18 cellular contexts compared by ENCODE assay signal in the genomic region with DNA sequence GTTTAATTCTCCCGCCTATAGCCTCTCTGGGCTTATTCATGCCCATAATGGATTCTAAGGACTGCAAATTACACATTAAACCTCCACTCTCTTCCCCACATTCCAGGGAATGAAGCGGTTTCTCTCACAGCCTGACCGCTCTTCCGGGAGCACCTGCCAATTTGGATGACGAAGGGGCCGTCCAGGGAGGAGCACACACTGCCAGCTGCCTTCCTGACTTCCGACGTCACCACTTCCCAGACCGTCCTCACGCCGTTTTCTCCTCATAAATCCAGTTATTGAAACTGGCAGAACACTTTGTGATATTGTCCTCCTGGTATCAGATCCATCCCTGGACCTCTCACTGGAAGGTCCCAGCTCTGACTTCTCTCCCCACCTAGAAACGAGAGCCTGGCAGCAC.
A peak's percentile ranks its signal among the peaks of the same experiment; 100 is the strongest.
DNase-seq lines count a peak whose midpoint lies in the region; ATAC-seq, FAIRE-seq and TF ChIP-seq lines count a peak whose summit lies in the region.
"Had no signal": no experiment of that assay in that cellular context is flagged by ENCODE, and none has a peak within 500 bp of the region (broad histone marks: within the 10 kb centered on the region; RNA-seq: fewer than 3 reads in every experiment).

No MANE protein-coding gene starts in this region.

- no peak for FAIRE-seq in HepG2 (lab: Jason Lieb, UNC)
- FAIRE-seq: A549, G401.6 had no signal

- WGBS in HepG2 (ENCODE audit: low lambda C conversion rate) = 69% methylated on average over 12 of the region's 12 CpGs
- WGBS in right lobe of liver (ENCODE audit: insufficient coverage, low coverage, low lambda C conversion rate, missing lambda C conversion rate) = 80% methylated on average over 11 of the region's 12 CpGs
- 44 to 49% methylated on average over 12 of the region's 12 CpGs for WGBS in aorta, 2 donors

- H3K27ac ChIP-seq in HepG2 (ENCODE audit: extremely low read length, insufficient read depth, low read length) (no peak overlapping the region), right lobe of liver (no peak overlapping the region), WERI-Rb-1 (peak overlapping the region; percentile 75), aorta (ENCODE audit: low read depth in 1 of 2, low read length in 2 of 2) (no peak overlapping the region)
- H3K27ac ChIP-seq: A549, tibial artery had no signal

- TF ChIP-seq EP300 in HepG2 (IDR thresholded peaks at IDR 0.05; ENCODE audit: low read depth in 2 of 2, low read length in 2 of 2) = no peak
- TF ChIP-seq EP300 in HepG2 (CRISPR knock-in tag; IDR thresholded peaks at IDR 0.05; ENCODE audit: borderline replicate concordance) = no peak

- CTCF ChIA-PET in HepG2 (lab: Yijun Ruan, JAX; ENCODE audit: low intra/inter-chr PET ratio, low total read pairs) = no interaction called here

- H4K20me1 ChIP-seq in HepG2 (ENCODE audit: insufficient read depth, low read length) = no peaks in the 10 kb centered on the region

- no peak overlapping the region for H3K27ac Mint-ChIP-seq in HFFc6
- H3K27ac Mint-ChIP-seq: activated CD4-positive, alpha-beta T cell treated with anti-CD3 and anti-CD28 coated beads, Interleukin-2, amount 10 ng/mL, durations not matched to agents 24 days and 14 days had no signal

- H3K27me3 ChIP-seq in HepG2 (ENCODE audit: control insufficient read depth in 1 of 2, insufficient read depth in 2 of 2, low read length in 2 of 2) (peaks cover 0 to 11% of the 10 kb centered on the region in 2 experiments; a peak in 1 of 5 replicates), right lobe of liver (no peaks in the 10 kb centered on the region), WERI-Rb-1 (ENCODE audit: insufficient read depth, low read depth, severe bottlenecking) (no peaks in the 10 kb centered on the region), aorta (ENCODE audit: control insufficient read depth in 1 of 2, insufficient read depth in 2 of 2, low read length in 1 of 2) (no peaks in the 10 kb centered on the region)
- H3K27me3 ChIP-seq: tibial artery had no signal

- H3K36me3 Mint-ChIP-seq in HFFc6 (ENCODE audit: low read depth) = no peaks in the 10 kb centered on the region

- H3K27me3 Mint-ChIP-seq in HFFc6 (ENCODE audit: insufficient read depth) = peaks cover 55% of the 10 kb centered on the region

- no TSS peak for BruUV-seq in HepG2 (replicated peaks; lab: Mats Ljungman, UMichigan)

- no peak overlapping the region for H3K4me3 ChIP-seq in HepG2 (replicated peaks in 1 of 3; ENCODE audit: insufficient read depth in 1 of 3, low read depth in 2 of 3, low read length in 3 of 3)
- H3K4me3 ChIP-seq in right lobe of liver = no peak overlapping the region
- peak overlapping the region; percentile 21 for H3K4me3 ChIP-seq in WERI-Rb-1 (ENCODE audit: low read depth, low read length)
- no peak overlapping the region for H3K4me3 ChIP-seq in aorta (ENCODE audit: low read length in 2 of 2)
- H3K4me3 ChIP-seq: A549, tibial artery had no signal

- H3K9me3 Mint-ChIP-seq in HFFc6 = no peaks in the 10 kb centered on the region
- H3K9me3 Mint-ChIP-seq: activated CD4-positive, alpha-beta T cell treated with anti-CD3 and anti-CD28 coated beads, Interleukin-2, amount 10 ng/mL, durations not matched to agents 24 days and 14 days had no signal

- ATAC-seq in HepG2 (no peak), right lobe of liver (no peak), aorta (ENCODE audit: low FRiP score) (no peak)
- ATAC-seq: A549 had no signal

- H3K36me3 ChIP-seq in HepG2 (replicated peaks in 1 of 2; ENCODE audit: control insufficient read depth in 1 of 2, insufficient read depth in 2 of 2, low read length in 2 of 2) (no peaks in the 10 kb centered on the region), right lobe of liver (no peaks in the 10 kb centered on the region), WERI-Rb-1 (no peaks in the 10 kb centered on the region), aorta (ENCODE audit: control insufficient read depth in 1 of 2, insufficient read depth in 2 of 2, low read length in 1 of 2) (no peaks in the 10 kb centered on the region)
- H3K36me3 ChIP-seq: tibial artery had no signal

- no peak for TF ChIP-seq POLR2A in HepG2 (IDR thresholded peaks at IDR 0.05; ENCODE audit: insufficient read depth in 1 of 2, low read depth in 2 of 2, low read length in 2 of 2)
- no peak for TF ChIP-seq POLR2A in right lobe of liver (IDR thresholded peaks at IDR 0.05)

- H3K4me1 ChIP-seq in HepG2 (ENCODE audit: insufficient read depth, low read length) = peaks cover 23% of the 10 kb centered on the region
- H3K4me1 ChIP-seq in right lobe of liver = no peaks in the 10 kb centered on the region
- no peaks in the 10 kb centered on the region for H3K4me1 ChIP-seq in aorta (ENCODE audit: control insufficient read depth in 1 of 2, insufficient read depth in 2 of 2, low read length in 2 of 2)
- H3K4me1 ChIP-seq: A549, tibial artery had no signal

- H3K9ac ChIP-seq in HepG2 (ENCODE audit: insufficient read depth, low read depth, low read length) = no peak overlapping the region

- H3K9me3 ChIP-seq in HepG2 (ENCODE audit: low read length) = no peaks in the 10 kb centered on the region
- H3K9me3 ChIP-seq in right lobe of liver = no peaks in the 10 kb centered on the region
- H3K9me3 ChIP-seq in WERI-Rb-1 (ENCODE audit: severe bottlenecking) = no peaks in the 10 kb centered on the region
- H3K9me3 ChIP-seq in aorta (ENCODE audit: control insufficient read depth, low read length) = no peaks in the 10 kb centered on the region
- H3K9me3 ChIP-seq: A549, tibial artery had no signal

- peaks cover 12% of the 10 kb centered on the region for H3K4me1 Mint-ChIP-seq in HFFc6 (ENCODE audit: low read depth)
- H3K4me1 Mint-ChIP-seq: activated CD4-positive, alpha-beta T cell treated with anti-CD3 and anti-CD28 coated beads, Interleukin-2, amount 10 ng/mL, durations not matched to agents 24 days and 14 days had no signal

- H3K4me3 Mint-ChIP-seq in HFFc6 = no peak overlapping the region
- H3K4me3 Mint-ChIP-seq: activated CD4-positive, alpha-beta T cell treated with anti-CD3 and anti-CD28 coated beads, Interleukin-2, amount 10 ng/mL, durations not matched to agents 24 days and 14 days had no signal

- in situ Hi-C loops in HepG2 (cut with HindIII; ENCODE audit: extremely low pct_ligation_motif_present, low pct_unique_long_range_greater_than_20kb) = no loop called here

- no peak overlapping the region for H3K4me2 ChIP-seq in HepG2 (ENCODE audit: low read depth, low read length)
- H3K4me2 ChIP-seq: A549 had no signal

- no peak for TF ChIP-seq RAD21 in HepG2 (CRISPR knock-in tag; IDR thresholded peaks at IDR 0.05)

- no peaks in the 10 kb centered on the region for H3K79me2 ChIP-seq in HepG2 (ENCODE audit: insufficient read depth, low read length)

- DNase-seq in HepG2 (ENCODE audit: low spot score) = no peak
- no peak for DNase-seq in right lobe of liver
- no peak for DNase-seq in WERI-Rb-1
- peak; percentile 67 for DNase-seq in left kidney (ENCODE audit: low read depth, low spot score)
- DNase-seq in aorta = peak; percentile 69 to 83
- no peak for DNase-seq in stimulated activated CD4-positive, alpha-beta T cell treated with anti-CD3 and anti-CD28 coated beads, Interleukin-4, amount 100 ng/mL, for 24 hours
- no peak for DNase-seq in hepatic stellate cell (ENCODE audit: low spot score)
- no peak for DNase-seq in HFFc6
- DNase-seq: activated CD4-positive, alpha-beta T cell treated with anti-CD3 and anti-CD28 coated beads, Interleukin-2, amount 10 ng/mL, durations not matched to agents 24 days and 14 days; Karpas-422; kidney glomerular epithelial cell; NCI-H1436 treated with DMSO at 0.1 percent for 48 hours; NCI-H526; posterior cingulate gyrus; T-helper 2 cell had no signal

- POLR2A ChIA-PET in HepG2 (lab: Yijun Ruan, JAX) = no interaction called here

- no peak for TF ChIP-seq CTCF in HepG2 (CRISPR knock-in tag; IDR thresholded peaks at IDR 0.05)
- no peak for TF ChIP-seq CTCF in right lobe of liver (IDR thresholded peaks at IDR 0.05)
- no peak for TF ChIP-seq CTCF in WERI-Rb-1 (IDR thresholded peaks at IDR 0.05; ENCODE audit: low read depth, low read length)
- TF ChIP-seq CTCF in HFFc6 (IDR thresholded peaks at IDR 0.05) = no peak

- intact Hi-C loops in HepG2 (cut with micrococcal nuclease; ENCODE audit: unreplicated experiment) (no loop called here), right lobe of liver (cut with DNase I) (no loop called here), aorta (cut with DNase I) (no loop called here)

- H2AFZ ChIP-seq in HepG2 (ENCODE audit: low read length) = no peak overlapping the region

TF ChIP-seq in HepG2, 621 proteins besides CTCF, POLR2A, EP300 and RAD21:
- TF ChIP-seq ZNF263 (CRISPR knock-in tag; IDR thresholded peaks at IDR 0.05) (peak; percentile 59; the same call in 1 of the 2 replicates), SETDB1 (CRISPR knock-in tag; IDR thresholded peaks at IDR 0.05; ENCODE audit: borderline replicate concordance) (no peak)

Comparison
In these comparisons a context has a peak if more than half of its experiments do, and no peak if none do; other contexts are left out.
1. DNase-seq: peak in left kidney (single experiment) and aorta (2 of 2); none in HepG2 (single experiment), right lobe of liver (0 of 3), WERI-Rb-1 (single experiment), stimulated activated CD4-positive, alpha-beta T cell treated with anti-CD3 and anti-CD28 coated beads, Interleukin-4, amount 100 ng/mL, for 24 hours (single experiment), hepatic stellate cell (single experiment) and HFFc6 (single experiment).